In genomic region chr3:112199622-112200316, GRCh38 we compare ENCODE assay signal across 20 cellular contexts.
DNase-seq lines count a peak whose midpoint lies in the region; ATAC-seq and TF ChIP-seq lines count a peak whose summit lies in the region.
"Had no signal": no experiment of that assay in that cellular context is flagged by ENCODE, and none has a peak within 500 bp of the region (broad histone marks: within the 10 kb centered on the region; RNA-seq: fewer than 3 reads in every experiment).

No MANE protein-coding gene starts in this region.

- no peaks in the 10 kb centered on the region for H3K9me1 ChIP-seq in IMR-90 (ENCODE audit: insufficient read depth, low read length)

- peaks cover 2% of the 10 kb centered on the region for H3K36me3 Mint-ChIP-seq in activated CD8-positive, alpha-beta T cell treated with anti-CD3 and anti-CD28 coated beads for 36 hours (ENCODE audit: low read depth)
- H3K36me3 Mint-ChIP-seq: CD8-positive, alpha-beta T cell; IgD-negative memory B cell had no signal

- intact Hi-C loops in IMR-90 (cut with micrococcal nuclease), result no loop called here
- intact Hi-C loops in activated CD8-positive, alpha-beta T cell treated with anti-CD3 and anti-CD28 coated beads for 36 hours (cut with micrococcal nuclease), result no loop called here

- POLR2A ChIA-PET in IMR-90 (lab: Charles Lee; ENCODE audit: unreplicated experiment), result no interaction called here
- POLR2A ChIA-PET in activated CD8-positive, alpha-beta T cell treated with anti-CD3 and anti-CD28 coated beads for 36 hours (lab: Charles Lee), result no interaction called here

- no peak for TF ChIP-seq POLR2A in IMR-90 (IDR thresholded peaks at IDR 0.05; ENCODE audit: low read depth, low read length)

- CTCF ChIA-PET in IMR-90 (lab: Yijun Ruan, JAX), result interaction anchor here (0.6 kb wide), 1 partner anchor 774 kb away, joined by 3 read pairs; no protein-coding TSS in a partner anchor
- CTCF ChIA-PET in activated CD8-positive, alpha-beta T cell treated with anti-CD3 and anti-CD28 coated beads for 36 hours (lab: Charles Lee), result interaction anchor here (1.6 to 1.9 kb wide), 2 partner anchors 88 to 94 kb away, joined by 7 read pairs; partner anchors contain the start of gene SLC9C1

- no peak overlapping the region for H3K14ac ChIP-seq in IMR-90 (replicated peaks; ENCODE audit: low read depth, low read length)

- H3K27me3 ChIP-seq in IMR-90 (ENCODE audit: control insufficient read depth, insufficient read depth, low read length) (no peaks in the 10 kb centered on the region), brain microvascular endothelial cell (replicated peaks) (no peaks in the 10 kb centered on the region), kidney epithelial cell (ENCODE audit: control insufficient read depth, insufficient read depth, low read length) (no peaks in the 10 kb centered on the region)
- H3K27me3 ChIP-seq: SJCRH30, upper lobe of right lung had no signal

- DNase-seq in COLO829 (ENCODE audit: low spot score) (peak; percentile 28), IMR-90 (peak; percentile 6), brain microvascular endothelial cell (peak; percentile 4), kidney epithelial cell (ENCODE audit: low read depth) (peak; percentile 12), GM19238 (ENCODE audit: insufficient read length, low spot score) (no peak), caudate nucleus (lab: John Stamatoyannopoulos, UW) (no peak)
- DNase-seq in activated CD8-positive, alpha-beta T cell treated with anti-CD3 and anti-CD28 coated beads for 36 hours, result no peak
- DNase-seq: amniotic stem cell; CD8-positive, alpha-beta T cell; NCI-H2081 treated with DMSO at 0.1 percent for 48 hours; NCI-H510A treated with DMSO at 0.1 percent for 48 hours; SJCRH30; stimulated activated naive CD8-positive, alpha-beta T cell treated with anti-CD3 and anti-CD28 coated beads, Interleukin-15, Interleukin-2, amounts not matched to agents 100 U/mL and 50 U/mL, for 24 hours; upper lobe of right lung had no signal

- H4K8ac ChIP-seq in IMR-90 (ENCODE audit: low read depth in 2 of 2, low read length in 2 of 2), result no peak overlapping the region

- H2AFZ ChIP-seq in IMR-90 (replicated peaks; ENCODE audit: low read length, poor library complexity), result no peak overlapping the region

- dilution Hi-C loops in IMR-90 (cut with HindIII; ENCODE audit: low sequenced_read_pairs, unreplicated experiment), result no loop called here

- no peak overlapping the region for H3K9ac ChIP-seq in IMR-90 (ENCODE audit: low read depth, low read length)

- no peak overlapping the region for H3K23ac ChIP-seq in IMR-90 (ENCODE audit: low read depth, low read length)

- no peak for TF ChIP-seq RAD21 in IMR-90 (IDR thresholded peaks at IDR 0.05; ENCODE audit: low read length)

- no peak overlapping the region for H4K91ac ChIP-seq in IMR-90 (ENCODE audit: insufficient read depth, low read depth, low read length)

- H2BK120ac ChIP-seq in IMR-90 (ENCODE audit: low read depth, low read length), result no peak overlapping the region

- H3K4me3 Mint-ChIP-seq in activated CD8-positive, alpha-beta T cell treated with anti-CD3 and anti-CD28 coated beads for 36 hours, result no peak overlapping the region
- H3K4me3 Mint-ChIP-seq: CD8-positive, alpha-beta T cell; IgD-negative memory B cell; neural crest cell; T-helper 2 cell treated with Interferon-gamma antibody and Interleukin-4, amounts not matched to agents 5 μg/mL and 100 μg/mL, for 36 hours had no signal

- BruUV-seq in IMR-90 (replicated peaks; lab: Mats Ljungman, UMichigan), result no TSS peak

- H3K36me3 ChIP-seq in IMR-90 (ENCODE audit: control insufficient read depth, insufficient read depth, low read length) (no peaks in the 10 kb centered on the region), brain microvascular endothelial cell (replicated peaks) (no peaks in the 10 kb centered on the region), kidney epithelial cell (ENCODE audit: control insufficient read depth, insufficient read depth, low read length) (no peaks in the 10 kb centered on the region)
- H3K36me3 ChIP-seq: SJCRH30, upper lobe of right lung had no signal

- H3K18ac ChIP-seq in IMR-90 (ENCODE audit: low read depth, low read length), result no peak overlapping the region

- H3K56ac ChIP-seq in IMR-90 (ENCODE audit: extremely low read depth, insufficient read depth, low read length), result no peak overlapping the region

- H2BK20ac ChIP-seq in IMR-90 (ENCODE audit: low read depth, low read length), result no peak overlapping the region

- H2BK5ac ChIP-seq in IMR-90 (ENCODE audit: low read depth, low read length, poor library complexity, severe bottlenecking), result no peak overlapping the region

- TF ChIP-seq CTCF in IMR-90 (conservative IDR thresholded peaks at IDR 0.05; ENCODE audit: low read depth, low read length) (no peak), brain microvascular endothelial cell (IDR thresholded peaks at IDR 0.05; ENCODE audit: low read depth, low read length, missing control alignments) (peak; percentile 32), kidney epithelial cell (IDR thresholded peaks at IDR 0.05; ENCODE audit: insufficient read depth, low read length, poor library complexity, severe bottlenecking) (no peak)
- no peak for TF ChIP-seq CTCF in activated CD8-positive, alpha-beta T cell treated with anti-CD3 and anti-CD28 coated beads for 36 hours (IDR thresholded peaks at IDR 0.05)

- no peak overlapping the region for H3K4me3 ChIP-seq in IMR-90 (ENCODE audit: insufficient read depth, low read depth, low read length)
- no peak overlapping the region for H3K4me3 ChIP-seq in brain microvascular endothelial cell (ENCODE audit: low read depth, low read length)
- H3K4me3 ChIP-seq in kidney epithelial cell (ENCODE audit: low read depth, low read length), result no peak overlapping the region
- H3K4me3 ChIP-seq: coronary artery, SJCRH30, upper lobe of right lung had no signal

- H3K9me3 Mint-ChIP-seq in activated CD8-positive, alpha-beta T cell treated with anti-CD3 and anti-CD28 coated beads for 36 hours, result no peaks in the 10 kb centered on the region

- H3K4me1 ChIP-seq in IMR-90 (ENCODE audit: control insufficient read depth, insufficient read depth, low read length), result no peaks in the 10 kb centered on the region
- H3K4me1 ChIP-seq: SJCRH30, upper lobe of right lung had no signal

- H4K5ac ChIP-seq in IMR-90 (ENCODE audit: low read depth, low read length), result no peak overlapping the region

- no peak overlapping the region for H2BK15ac ChIP-seq in IMR-90 (ENCODE audit: low read depth, low read length)

- no peak overlapping the region for H2AK9ac ChIP-seq in IMR-90 (replicated peaks; ENCODE audit: low read depth, low read length, poor library complexity)

- H3K9me3 ChIP-seq in IMR-90 (ENCODE audit: control insufficient read depth, insufficient read depth, low read length), result no peaks in the 10 kb centered on the region
- H3K9me3 ChIP-seq: SJCRH30, upper lobe of right lung had no signal

- ATAC-seq in IMR-90 (ENCODE audit: low read depth) (no peak), GM18873 (IDR thresholded peaks at IDR 0.05; ENCODE audit: low FRiP score, unreplicated experiment) (no peak)
- ATAC-seq in activated CD8-positive, alpha-beta T cell treated with anti-CD3 and anti-CD28 coated beads for 36 hours, result no peak
- ATAC-seq: CD8-positive, alpha-beta T cell; stimulated activated naive CD8-positive, alpha-beta T cell treated with anti-CD3 and anti-CD28 coated beads, Interleukin-15, Interleukin-2, amounts not matched to agents 100 U/mL and 50 U/mL, for 24 hours; upper lobe of right lung had no signal

- 62% methylated on average over 2 of the region's 5 CpGs; no CpG with 5 or more reads in 1 of the 2 experiments for WGBS in IMR-90 (ENCODE audit: extremely low coverage in 2 of 2, insufficient read length in 1 of 2), 2 experiments

- H3K4me2 ChIP-seq in IMR-90 (ENCODE audit: low read depth, low read length), result no peak overlapping the region

- H2AK5ac ChIP-seq in IMR-90 (ENCODE audit: low read depth, low read length), result no peak overlapping the region

- no peak overlapping the region for H3K27ac Mint-ChIP-seq in activated CD8-positive, alpha-beta T cell treated with anti-CD3 and anti-CD28 coated beads for 36 hours
- H3K27ac Mint-ChIP-seq: activated T-helper 2 cell treated with anti-CD3 and anti-CD28 coated beads, Interferon-gamma antibody, Interleukin-2, Interleukin-4, amounts not matched to agents 10 μg/mL and 5 μg/mL and 100 μg/mL, durations not matched to agents 14 hours and 24 hours and 36 hours; CD8-positive, alpha-beta T cell; IgD-negative memory B cell; T-helper 2 cell treated with Interferon-gamma antibody and Interleukin-4, amounts not matched to agents 5 μg/mL and 100 μg/mL, for 36 hours had no signal

- peaks cover 2% of the 10 kb centered on the region for H3K27me3 Mint-ChIP-seq in activated CD8-positive, alpha-beta T cell treated with anti-CD3 and anti-CD28 coated beads for 36 hours
- H3K27me3 Mint-ChIP-seq: IgD-negative memory B cell had no signal

- no peak overlapping the region for H3K27ac ChIP-seq in IMR-90 (ENCODE audit: insufficient read depth, low read length)
- H3K27ac ChIP-seq in brain microvascular endothelial cell, result no peak overlapping the region
- no peak overlapping the region for H3K27ac ChIP-seq in caudate nucleus (ENCODE audit: low read depth, low read length)
- H3K27ac ChIP-seq: coronary artery, SJCRH30, upper lobe of right lung had no signal

- H4K20me1 ChIP-seq in IMR-90 (ENCODE audit: insufficient read depth, low read length), result no peaks in the 10 kb centered on the region

- H3K4me1 Mint-ChIP-seq in activated CD8-positive, alpha-beta T cell treated with anti-CD3 and anti-CD28 coated beads for 36 hours (ENCODE audit: low read depth), result no peaks in the 10 kb centered on the region
- H3K4me1 Mint-ChIP-seq: IgD-negative memory B cell, neural crest cell had no signal

- no peak overlapping the region for H3K4ac ChIP-seq in IMR-90 (ENCODE audit: low read depth, low read length)

- no peaks in the 10 kb centered on the region for H3K79me1 ChIP-seq in IMR-90 (ENCODE audit: low read depth in 1 of 2, low read length in 2 of 2)

- in situ Hi-C loops in IMR-90 (cut with MboI; ENCODE audit: low sequenced_read_pairs), result no loop called here
- in situ Hi-C loops in brain microvascular endothelial cell (cut with HindIII; ENCODE audit: low pct_ligation_motif_present, low sequenced_read_pairs), result no loop called here

TF ChIP-seq in IMR-90, 13 proteins besides CTCF, POLR2A, EP300 and RAD21:
- TF ChIP-seq CHD1 (IDR thresholded peaks at IDR 0.05; ENCODE audit: low read depth, low read length), result no peak
- TF ChIP-seq FOS (IDR thresholded peaks at IDR 0.05; ENCODE audit: low read depth, low read length), result 0 out of 2 replicates have a peak, but pooled peaks have one; percentile 13
- TF ChIP-seq NFE2L2 (IDR thresholded peaks at IDR 0.05; ENCODE audit: low read depth, low read length), result no peak

Comparison
In these comparisons a context has a peak if more than half of its experiments do, and no peak if none do; other contexts are left out.
1. DNase-seq: peak in COLO829 (single experiment), IMR-90 (single experiment), brain microvascular endothelial cell (single experiment) and kidney epithelial cell (single experiment); none in activated CD8-positive, alpha-beta T cell treated with anti-CD3 and anti-CD28 coated beads for 36 hours (single experiment), GM19238 (single experiment) and caudate nucleus (0 of 61).